Comparison of ENCODE assay signal across 8 cellular contexts in the genomic region with DNA sequence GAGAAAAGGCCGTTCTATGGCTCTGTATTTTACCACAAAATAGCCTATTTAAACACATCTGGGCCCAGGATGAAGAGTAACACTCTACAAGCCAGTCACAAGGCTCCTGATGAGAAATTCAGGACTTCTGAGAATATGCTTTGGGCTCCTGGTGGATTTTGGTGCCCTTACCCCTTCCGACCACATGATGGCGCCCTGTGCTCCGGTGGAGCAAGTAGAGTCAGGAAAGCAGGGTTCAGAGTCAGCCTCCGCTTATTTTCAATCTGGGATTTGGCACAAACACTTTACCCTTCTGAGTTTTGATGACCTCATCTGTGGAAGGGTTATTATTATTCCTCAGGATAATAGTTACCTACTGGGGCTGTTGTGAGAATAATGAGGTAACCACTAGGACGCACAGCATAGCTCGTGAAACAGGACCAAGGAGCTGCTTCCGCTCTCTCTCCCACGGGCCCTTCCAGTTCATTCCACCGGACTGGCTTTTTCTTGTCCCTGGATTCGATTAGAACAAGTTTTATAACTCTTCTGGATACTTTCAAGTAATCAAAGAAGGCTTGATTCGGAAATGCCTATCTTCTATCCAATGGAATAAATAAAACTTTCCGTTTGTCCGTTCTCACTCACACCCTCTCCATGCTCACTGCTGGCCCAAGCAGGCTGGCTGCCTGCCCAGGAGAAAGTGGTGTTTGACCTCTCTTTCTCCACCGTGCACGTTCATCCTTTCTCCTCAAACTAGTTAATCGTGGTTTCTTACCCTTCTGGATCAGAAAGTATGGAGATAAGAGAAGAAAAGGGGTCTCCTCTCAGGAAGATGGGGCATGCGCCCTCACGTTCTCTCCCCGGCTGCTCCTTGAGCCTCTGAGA.
DNase-seq lines count a peak whose midpoint lies in the region; ATAC-seq, FAIRE-seq and TF ChIP-seq lines count a peak whose summit lies in the region.

No MANE protein-coding gene starts in this region.

- no peak overlapping the region for H3K4me3 ChIP-seq in DOHH2 (ENCODE audit: low read length)
- no peak overlapping the region for H3K4me3 ChIP-seq in OCI-LY7 (ENCODE audit: low read depth, low read length, poor library complexity, severe bottlenecking)

- H3K36me3 ChIP-seq in DOHH2 (ENCODE audit: control insufficient read depth, low read length): no peaks in the 10 kb centered on the region
- no peaks in the 10 kb centered on the region for H3K36me3 ChIP-seq in OCI-LY7 (ENCODE audit: insufficient read depth, low read length)

- no peak for TF ChIP-seq POLR2A in GM12891 (IDR thresholded peaks at IDR 0.05; ENCODE audit: low read depth, low read length)

- ATAC-seq in GM21526 (IDR thresholded peaks at IDR 0.05; ENCODE audit: low FRiP score, unreplicated experiment): peak; percentile 75
- no peak for ATAC-seq in HG02588 (IDR thresholded peaks at IDR 0.05; ENCODE audit: unreplicated experiment)

- FAIRE-seq in GM12891 (lab: Jason Lieb, UNC): no peak

- no peaks in the 10 kb centered on the region for H3K4me1 ChIP-seq in DOHH2 (ENCODE audit: control insufficient read depth, low read length)
- H3K4me1 ChIP-seq in OCI-LY7 (ENCODE audit: insufficient read depth, low read length, poor library complexity, severe bottlenecking): no peaks in the 10 kb centered on the region

- H3K9me3 ChIP-seq in DOHH2 (ENCODE audit: control insufficient read depth, insufficient read depth, low read length) (no peaks in the 10 kb centered on the region), OCI-LY7 (ENCODE audit: low read length) (no peaks in the 10 kb centered on the region)

- H3K27me3 ChIP-seq in DOHH2 (ENCODE audit: control insufficient read depth, low read length): no peaks in the 10 kb centered on the region; the same call in 1 of the 2 replicates

- H3K4me2 ChIP-seq in DOHH2 (ENCODE audit: low read length): no peak overlapping the region
- H3K4me2 ChIP-seq in OCI-LY7 (ENCODE audit: low read length): no peak overlapping the region

- intact Hi-C loops in OCI-LY7 (cut with micrococcal nuclease; ENCODE audit: unreplicated experiment): no loop called here

- BruUV-seq in OCI-LY7 (replicated peaks; lab: Mats Ljungman, UMichigan): no TSS peak

- no peak overlapping the region for H3K27ac ChIP-seq in DOHH2 (ENCODE audit: low read depth, low read length)
- no peak overlapping the region for H3K27ac ChIP-seq in OCI-LY7 (ENCODE audit: low read depth, low read length, poor library complexity, severe bottlenecking)

- no peaks in the 10 kb centered on the region for H3F3A ChIP-seq in DOHH2 (ENCODE audit: control insufficient read depth, insufficient read depth)

- H3K9me2 ChIP-seq in DOHH2 (replicated peaks; ENCODE audit: control insufficient read depth, low read length) (no peaks in the 10 kb centered on the region), OCI-LY7 (ENCODE audit: insufficient read depth, low read length) (no peaks in the 10 kb centered on the region)

- no peak overlapping the region for H2AFZ ChIP-seq in OCI-LY7 (ENCODE audit: low read length)

- TF ChIP-seq CTCF in DOHH2 (IDR thresholded peaks at IDR 0.05; ENCODE audit: low read depth, low read length, poor library complexity, severe bottlenecking): peak; percentile 88
- peak; percentile 82 for TF ChIP-seq CTCF in OCI-LY7 (conservative IDR thresholded peaks at IDR 0.05; ENCODE audit: low read length)

- CTCF ChIA-PET in OCI-LY7 (lab: Charles Lee; ENCODE audit: unreplicated experiment): no interaction called here

- H4K20me1 ChIP-seq in DOHH2 (ENCODE audit: control insufficient read depth, insufficient read depth, low read depth, low read length) (no peaks in the 10 kb centered on the region), OCI-LY7 (ENCODE audit: insufficient read depth, low read length) (no peaks in the 10 kb centered on the region)

- H3K79me2 ChIP-seq in DOHH2 (ENCODE audit: control insufficient read depth, low read length) (no peaks in the 10 kb centered on the region), OCI-LY7 (ENCODE audit: insufficient read depth, low read depth, low read length) (no peaks in the 10 kb centered on the region)

- POLR2A ChIA-PET in OCI-LY7 (lab: Charles Lee): no interaction called here

- DNase-seq in OCI-LY7 (ENCODE audit: low spot score) (peak; percentile 26), germinal center (ENCODE audit: low spot score) (peak; percentile 16), cerebellum (ENCODE audit: low spot score) (no peak), GM12891 (ENCODE audit: insufficient read length, low spot score) (no peak), Ammon's horn (ENCODE audit: low spot score) (no peak)

TF ChIP-seq in GM12891, 5 proteins besides CTCF, POLR2A, EP300 and RAD21:
- TF ChIP-seq POU2F2 (IDR thresholded peaks at IDR 0.05; ENCODE audit: low read depth, low read length) (no peak), SPI1 (IDR thresholded peaks at IDR 0.05; ENCODE audit: low read depth, low read length) (no peak), PAX5 (IDR thresholded peaks at IDR 0.05; ENCODE audit: insufficient read depth, low read length, severe bottlenecking) (no peak), POLR2AphosphoS5 (IDR thresholded peaks at IDR 0.05; ENCODE audit: low read depth, low read length) (no peak)

Comparison
In these comparisons a context has a peak if more than half of its experiments do, and no peak if none do; other contexts are left out.
1. DNase-seq: peak in OCI-LY7 (single experiment) and germinal center (single experiment); none in cerebellum (single experiment), GM12891 (single experiment) and Ammon's horn (single experiment).